Comparison of ENCODE assay signal across 21 cellular contexts in genomic region chrX:72340046-72340445, GRCh38. TPM values are rescaled to one million over a fixed set of nuclear protein-coding genes. Genes with fewer than 3 reads are reported as not detected.
DNase-seq lines count a peak whose midpoint lies in the region; ATAC-seq and TF ChIP-seq lines count a peak whose summit lies in the region.
"Had no signal": no experiment of that assay in that cellular context is flagged by ENCODE, and none has a peak within 500 bp of the region (broad histone marks: within the 10 kb centered on the region; RNA-seq: fewer than 3 reads in every experiment).

No MANE protein-coding gene starts in this region.

- H3K27ac ChIP-seq in VCaP (peak overlapping the region; percentile 45), dorsolateral prefrontal cortex (no peak overlapping the region)
- H3K27ac ChIP-seq: A549; BLaER1 treated with 17β-estradiol and CSF1 and Interleukin-3, amounts not matched to agents 10 nM and 100 nM; GM23248 had no signal

- peaks cover 0 to 79% (median 22%) of the 10 kb centered on the region in 45 donors for H3K27me3 ChIP-seq in dorsolateral prefrontal cortex
- H3K27me3 ChIP-seq: BE2C had no signal

- no peak for ATAC-seq in HG02759 (IDR thresholded peaks at IDR 0.05; ENCODE audit: unreplicated experiment)
- ATAC-seq: A549, GM12878 had no signal

- DNase-seq in dorsolateral prefrontal cortex (peak in 8 of 10 donors; percentile 6 to 53 (median 46)), posterior cingulate gyrus (peak in 8 of 10 donors; percentile 10 to 90 (median 36)), NCI-H510A (lab: John Stamatoyannopoulos, UW) (no peak), MV-4-11 (lab: John Stamatoyannopoulos, UW) (no peak)
- DNase-seq: 8988T; ACHN; AML-193; BE2C; CD4-positive, alpha-beta T cell; CD8-positive, alpha-beta memory T cell; DMS153; DND-41; GDM1; GM23248; H7; HCEC 1CT had no signal

- intact Hi-C loops in dorsolateral prefrontal cortex (cut with DNase I) (no loop called here), posterior cingulate gyrus (cut with DNase I) (no loop called here)

- no peak overlapping the region for H3K4me3 ChIP-seq in dorsolateral prefrontal cortex
- H3K4me3 ChIP-seq: A549; BLaER1 treated with 17β-estradiol and CSF1 and Interleukin-3, amounts not matched to agents 10 nM and 100 nM; GM12878; GM23248 had no signal

- TF ChIP-seq CTCF in VCaP (conservative IDR thresholded peaks at IDR 0.05): no peak
- no peak for TF ChIP-seq CTCF in dorsolateral prefrontal cortex (IDR thresholded peaks at IDR 0.05 in 54 of 56, conservative IDR thresholded peaks at IDR 0.05 in 2 of 56; ENCODE audit: low read depth in 1 of 56, partially characterized antibody in 56 of 56)

RNA-seq across cellular contexts. Expression of gene CITED1, which starts 34.3 kb away (rescaled TPM):
- total RNA-seq in dorsolateral prefrontal cortex: 10 to 100 TPM in 50 of 120 experiments, 1 to 10 TPM in 70; 1.7 to 33.4 (median 9.4) TPM
- total RNA-seq: CD8-positive, alpha-beta memory T cell; GM12878; GM23248 had no signal

Comparison
In these comparisons a context has a peak if more than half of its experiments do, and no peak if none do; other contexts are left out.
1. DNase-seq: peak in dorsolateral prefrontal cortex (8 of 10) and posterior cingulate gyrus (8 of 10); none in NCI-H510A (single experiment) and MV-4-11 (single experiment).